Comparison of ENCODE assay signal across 8 cellular contexts in genomic region chr17:19111801-19112458, GRCh38. TPM values are rescaled to one million over a fixed set of nuclear protein-coding genes. Genes with fewer than 3 reads are reported as not detected.
DNase-seq lines count a peak whose midpoint lies in the region; ATAC-seq and TF ChIP-seq lines count a peak whose summit lies in the region.
"Not testable (repeated sequence)": the region's sequence is repeated elsewhere in the genome, so short reads cannot be mapped to it uniquely, and the experiment has no call there.

No MANE protein-coding gene starts in this region.

- not testable (repeated sequence) for H3K36me3 ChIP-seq in NT2/D1 (ENCODE audit: insufficient read depth, insufficient read length, low read length)

- H3K9ac ChIP-seq in NT2/D1 (ENCODE audit: insufficient read length, low read depth), result not testable (repeated sequence)

- H3K4me1 ChIP-seq in NT2/D1 (ENCODE audit: insufficient read depth, insufficient read length), result not testable (repeated sequence)

- H3K27me3 ChIP-seq in NT2/D1 (ENCODE audit: insufficient read depth, insufficient read length), result not testable (repeated sequence)

- DNase-seq in ELR (ENCODE audit: low read depth), result peak; percentile 98
- DNase-seq in NT2/D1 (ENCODE audit: low read depth, low spot score), result peak; percentile 40
- DNase-seq in activated CD8-positive, alpha-beta memory T cell treated with anti-CD3 and anti-CD28 coated beads for 24 hours, result peak; percentile 53
- not testable (repeated sequence) for DNase-seq in coronary artery (ENCODE audit: low spot score)
- peak; percentile 17 for DNase-seq in inferior parietal cortex (ENCODE audit: extremely low spot score)
- peak; percentile 92 for DNase-seq in posterior vena cava (ENCODE audit: low spot score)
- DNase-seq in stromal cell of bone marrow (ENCODE audit: low read depth), result peak; percentile 46

- H3K27ac ChIP-seq in coronary artery, result peak overlapping the region in 1 of 2 donors; percentile 52

- ATAC-seq in HG02678 (IDR thresholded peaks at IDR 0.05; ENCODE audit: unreplicated experiment), result peak; percentile 52

- H3K9me3 ChIP-seq in NT2/D1 (ENCODE audit: insufficient read depth, low read length), result not testable (repeated sequence)

- not testable (repeated sequence) for H3K4me3 ChIP-seq in NT2/D1 (ENCODE audit: insufficient read length, low read depth)
- H3K4me3 ChIP-seq in coronary artery, result peak overlapping the region; percentile 22

- not testable (repeated sequence) for TF ChIP-seq CTCF in coronary artery (IDR thresholded peaks at IDR 0.05)

- intact Hi-C loops in posterior vena cava (cut with DNase I), result not testable (repeated sequence)

RNA-seq across cellular contexts. Expression of gene GRAPL, which starts 15.5 kb away (rescaled TPM):
- total RNA-seq in posterior vena cava, result 1 to 10 TPM; 5.0 to 5.3 TPM
